27 cellular contexts compared by ENCODE assay signal in genomic region chr11:24356501-24356900, GRCh38.
"Had no signal": no experiment of that assay in that cellular context is flagged by ENCODE, and none has a peak within 500 bp of the region (broad histone marks: within the 10 kb centered on the region; RNA-seq: fewer than 3 reads in every experiment).

No MANE protein-coding gene starts in this region.

- H3K36me3 ChIP-seq: colonic mucosa, esophagus squamous epithelium, neutrophil, ovary, vagina had no signal

- H3K27ac ChIP-seq: colonic mucosa, epithelial cell of prostate, esophagus squamous epithelium, neutrophil, ovary, vagina had no signal

- H3K9me3 ChIP-seq: colonic mucosa, neutrophil, ovary, vagina had no signal

- H3K4me2 ChIP-seq: smooth muscle cell had no signal

- H3K4me1 ChIP-seq: colonic mucosa, esophagus squamous epithelium, vagina had no signal

- DNase-seq: activated CD4-positive, alpha-beta T cell treated with anti-CD3 and anti-CD28 coated beads for 36 hours; activated CD4-positive, CD25-positive, alpha-beta regulatory T cell; activated CD8-positive, alpha-beta memory T cell treated with anti-CD3 and anti-CD28 coated beads, Interleukin-2, amount 10 ng/mL, durations not matched to agents 7 days and 5 days; activated CD8-positive, alpha-beta T cell treated with anti-CD3 and anti-CD28 coated beads, Interleukin-2, amount 10 ng/mL, durations not matched to agents 7 days and 5 days; activated naive CD4-positive, alpha-beta T cell; activated T-cell treated with anti-CD3 and anti-CD28 coated beads, Interleukin-2, amount 50 U/mL, for 48 hours; colonic mucosa; effector CD8-positive, alpha-beta T cell; esophagus squamous epithelium; glutamatergic neuron; left cardiac atrium; ovary; retina; stimulated activated CD4-positive, alpha-beta T cell treated with anti-CD3 and anti-CD28 coated beads, Interleukin-1b, Interleukin-23, amount 100 ng/mL, for 48 hours; stimulated activated CD4-positive, alpha-beta T cell treated with anti-CD3 and anti-CD28 coated beads, Interleukin-4, amount 100 ng/mL, for 4 hours; stimulated activated CD8-positive, alpha-beta memory T cell treated with anti-CD3 and anti-CD28 coated beads, Interleukin-4, amount 100 ng/mL, for 48 hours; stimulated activated naive CD8-positive, alpha-beta T cell treated with anti-CD3 and anti-CD28 coated beads, Interleukin-15, amount 100 ng/mL, for 72 hours; substantia nigra; T-helper 17 cell; T1000 had no signal

- H3K4me3 ChIP-seq: colonic mucosa, esophagus squamous epithelium, ovary, smooth muscle cell, vagina had no signal

- H3K27me3 ChIP-seq: colonic mucosa, esophagus squamous epithelium, neutrophil, ovary, vagina had no signal

- ATAC-seq: activated CD4-positive, alpha-beta T cell treated with anti-CD3 and anti-CD28 coated beads for 36 hours; activated CD8-positive, alpha-beta memory T cell treated with anti-CD3 and anti-CD28 coated beads, Interleukin-2, amount 10 ng/mL, durations not matched to agents 7 days and 5 days; activated CD8-positive, alpha-beta T cell treated with anti-CD3 and anti-CD28 coated beads, Interleukin-2, amount 10 ng/mL, durations not matched to agents 7 days and 5 days; activated naive CD4-positive, alpha-beta T cell treated with anti-CD3 and anti-CD28 coated beads, Interleukin-2, amount 50 U/mL, for 72 hours; left cardiac atrium; sciatic nerve; stimulated activated memory B cell treated with anti-CD40 and anti-IgM and Interleukin-4, amounts not matched to agents 10 μg/mL and 1 μg/mL and 100 μg/mL, for 72 hours; stimulated activated naive CD8-positive, alpha-beta T cell treated with anti-CD3 and anti-CD28 coated beads, Interleukin-15, amount 100 ng/mL, for 72 hours; T-helper 17 cell had no signal
